30 cellular contexts compared by ENCODE assay signal in the genomic region with DNA sequence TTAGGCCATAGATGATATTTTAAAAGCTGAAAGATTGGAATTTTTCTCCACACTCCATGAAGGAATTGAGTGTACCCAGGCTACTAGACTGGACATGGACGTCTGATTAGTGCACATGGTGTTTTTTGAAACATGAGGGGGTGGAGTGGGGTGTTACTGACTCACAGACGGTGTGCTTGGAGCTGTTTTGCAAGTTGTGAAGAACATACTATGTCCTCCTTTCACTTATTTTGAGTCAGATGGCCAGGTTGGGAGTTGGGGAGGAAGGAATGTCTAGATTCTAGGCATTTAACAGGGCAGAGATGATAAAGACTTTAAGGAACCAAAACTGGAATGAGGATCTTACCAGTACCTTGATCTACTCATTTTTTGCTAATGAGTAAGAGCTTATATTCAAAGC.
A peak's percentile ranks its signal among the peaks of the same experiment; 100 is the strongest.
DNase-seq lines count a peak whose midpoint lies in the region; ATAC-seq and TF ChIP-seq lines count a peak whose summit lies in the region.
"Had no signal": no experiment of that assay in that cellular context is flagged by ENCODE, and none has a peak within 500 bp of the region (broad histone marks: within the 10 kb centered on the region; RNA-seq: fewer than 3 reads in every experiment).

No MANE protein-coding gene starts in this region.

- H3K27ac Mint-ChIP-seq in type B pancreatic cell: no peak overlapping the region
- H3K27ac Mint-ChIP-seq in naive thymus-derived CD4-positive, alpha-beta T cell: no peak overlapping the region
- H3K27ac Mint-ChIP-seq: activated CD4-positive, alpha-beta T cell treated with anti-CD3 and anti-CD28 coated beads for 36 hours; activated CD8-positive, alpha-beta T cell treated with anti-CD3 and anti-CD28 coated beads for 36 hours; activated T-helper 17 cell treated with anti-CD3 and anti-CD28 coated beads, Interleukin-2, amount 50 U/mL, for 72 hours; CD8-positive, alpha-beta memory T cell; naive B cell; stimulated activated naive B cell treated with anti-CD40 and anti-IgM and Interleukin-4, amounts not matched to agents 10 μg/mL and 1 μg/mL and 100 μg/mL, for 72 hours had no signal

- 60% methylated on average over 2 of the region's 2 CpGs for WGBS in hepatocyte (ENCODE audit: low lambda C conversion rate, missing lambda C conversion rate)
- WGBS in smooth muscle cell (ENCODE audit: low lambda C conversion rate): 5% methylated on average over 2 of the region's 2 CpGs

- no peak overlapping the region for H3K4me3 Mint-ChIP-seq in type B pancreatic cell
- no peak overlapping the region for H3K4me3 Mint-ChIP-seq in naive thymus-derived CD4-positive, alpha-beta T cell
- H3K4me3 Mint-ChIP-seq: activated CD4-positive, alpha-beta T cell treated with anti-CD3 and anti-CD28 coated beads for 36 hours; activated CD8-positive, alpha-beta T cell treated with anti-CD3 and anti-CD28 coated beads for 36 hours; activated T-helper 17 cell treated with anti-CD3 and anti-CD28 coated beads, Interleukin-2, amount 50 U/mL, for 72 hours; CD8-positive, alpha-beta memory T cell; naive B cell; stimulated activated naive B cell treated with anti-CD40 and anti-IgM and Interleukin-4, amounts not matched to agents 10 μg/mL and 1 μg/mL and 100 μg/mL, for 72 hours had no signal

- peaks cover 5% of the 10 kb centered on the region for H3K4me1 Mint-ChIP-seq in type B pancreatic cell (ENCODE audit: unreplicated experiment)
- no peaks in the 10 kb centered on the region for H3K4me1 Mint-ChIP-seq in naive thymus-derived CD4-positive, alpha-beta T cell
- H3K4me1 Mint-ChIP-seq: activated CD4-positive, alpha-beta T cell treated with anti-CD3 and anti-CD28 coated beads for 36 hours; activated T-helper 17 cell treated with anti-CD3 and anti-CD28 coated beads, Interleukin-2, amount 50 U/mL, for 72 hours; CD8-positive, alpha-beta memory T cell; naive B cell; stimulated activated naive B cell treated with anti-CD40 and anti-IgM and Interleukin-4, amounts not matched to agents 10 μg/mL and 1 μg/mL and 100 μg/mL, for 72 hours had no signal

- H3K27ac ChIP-seq in RWPE2 (ENCODE audit: poor library complexity, severe bottlenecking) (no peak overlapping the region), hepatocyte (no peak overlapping the region), smooth muscle cell (ENCODE audit: low read depth) (peak overlapping the region; percentile 68)
- no peak overlapping the region for H3K27ac ChIP-seq in effector memory CD4-positive, alpha-beta T cell (ENCODE audit: insufficient read depth, low read length, poor library complexity, severe bottlenecking)
- H3K27ac ChIP-seq in naive thymus-derived CD4-positive, alpha-beta T cell (ENCODE audit: low read depth, low read length): no peak overlapping the region
- H3K27ac ChIP-seq: heart right ventricle, KMS-11, psoas muscle, SJSA1, VCaP had no signal

- H3K4me1 ChIP-seq in RWPE2 (ENCODE audit: insufficient read depth, poor library complexity, severe bottlenecking) (no peaks in the 10 kb centered on the region), hepatocyte (ENCODE audit: insufficient read depth) (no peaks in the 10 kb centered on the region), smooth muscle cell (ENCODE audit: low read depth) (no peaks in the 10 kb centered on the region)
- no peaks in the 10 kb centered on the region for H3K4me1 ChIP-seq in effector memory CD4-positive, alpha-beta T cell (ENCODE audit: control insufficient read depth, insufficient read depth, low read length, poor library complexity, severe bottlenecking)
- no peaks in the 10 kb centered on the region for H3K4me1 ChIP-seq in naive thymus-derived CD4-positive, alpha-beta T cell (ENCODE audit: control insufficient read depth in 2 of 2, insufficient read depth in 2 of 2, low read length in 2 of 2)
- H3K4me1 ChIP-seq: BE2C, heart right ventricle, psoas muscle, SJSA1 had no signal

- no peak overlapping the region for H2AFZ ChIP-seq in hepatocyte
- no peak overlapping the region for H2AFZ ChIP-seq in smooth muscle cell (ENCODE audit: low read depth)

- H3K9ac ChIP-seq in smooth muscle cell (ENCODE audit: low read depth): no peak overlapping the region
- H3K9ac ChIP-seq: KMS-11 had no signal

- H3K9me3 Mint-ChIP-seq in type B pancreatic cell: peaks cover 8% of the 10 kb centered on the region
- H3K9me3 Mint-ChIP-seq in naive thymus-derived CD4-positive, alpha-beta T cell: peaks cover 0 to 15% (median 0%) of the 10 kb centered on the region in 11 donors
- H3K9me3 Mint-ChIP-seq: activated CD8-positive, alpha-beta T cell treated with anti-CD3 and anti-CD28 coated beads for 36 hours; stimulated activated naive B cell treated with anti-CD40 and anti-IgM and Interleukin-4, amounts not matched to agents 10 μg/mL and 1 μg/mL and 100 μg/mL, for 72 hours had no signal

- no peaks in the 10 kb centered on the region for H4K20me1 ChIP-seq in hepatocyte (ENCODE audit: insufficient read depth, poor library complexity, severe bottlenecking)
- no peaks in the 10 kb centered on the region for H4K20me1 ChIP-seq in smooth muscle cell (ENCODE audit: low read depth)

- no peak overlapping the region for H3K4me3 ChIP-seq in RWPE2 (ENCODE audit: severe bottlenecking)
- no peak overlapping the region for H3K4me3 ChIP-seq in hepatocyte
- no peak overlapping the region for H3K4me3 ChIP-seq in smooth muscle cell
- H3K4me3 ChIP-seq in effector memory CD4-positive, alpha-beta T cell (ENCODE audit: insufficient read depth, low read depth, low read length, poor library complexity, severe bottlenecking): no peak overlapping the region
- no peak overlapping the region for H3K4me3 ChIP-seq in naive thymus-derived CD4-positive, alpha-beta T cell (ENCODE audit: low read length)
- H3K4me3 ChIP-seq: heart right ventricle, psoas muscle, SJSA1 had no signal

- no peaks in the 10 kb centered on the region for H3K9me2 ChIP-seq in hepatocyte (replicated peaks; ENCODE audit: insufficient read depth)

- peak; percentile 49 for DNase-seq in GM03348 (ENCODE audit: low spot score)
- DNase-seq in RWPE2 (ENCODE audit: low spot score): no peak
- DNase-seq in hepatocyte (ENCODE audit: low spot score): peak; percentile 11
- no peak for DNase-seq in smooth muscle cell (lab: John Stamatoyannopoulos, UW; ENCODE audit: unreplicated experiment)
- DNase-seq in type B pancreatic cell (ENCODE audit: extremely low spot score, unreplicated experiment): no peak
- DNase-seq in effector memory CD4-positive, alpha-beta T cell: no peak
- DNase-seq in naive thymus-derived CD4-positive, alpha-beta T cell: no peak
- DNase-seq: activated CD4-positive, alpha-beta T cell treated with anti-CD3 and anti-CD28 coated beads for 36 hours; activated CD8-positive, alpha-beta T cell treated with anti-CD3 and anti-CD28 coated beads for 36 hours; activated naive CD4-positive, alpha-beta T cell treated with anti-CD3 and anti-CD28 coated beads, Interleukin-2, amount 50 U/mL, for 16 hours; amniotic stem cell; BE2C; CD8-positive, alpha-beta memory T cell; effector CD4-positive, alpha-beta T cell; erythroblast; heart right ventricle; kidney glomerular epithelial cell; midbrain; naive B cell; NCI-H1436; NCI-H446; NCI-H774; psoas muscle; stimulated activated naive B cell treated with anti-CD40 and anti-IgM and Interleukin-4, amounts not matched to agents 10 μg/mL and 1 μg/mL and 100 μg/mL, for 72 hours; substantia nigra; T1000 had no signal

- ATAC-seq in RWPE2 (ENCODE audit: low read depth): peak; percentile 58
- no peak for ATAC-seq in naive thymus-derived CD4-positive, alpha-beta T cell
- ATAC-seq: activated CD4-positive, alpha-beta T cell treated with anti-CD3 and anti-CD28 coated beads for 36 hours; activated CD8-positive, alpha-beta T cell treated with anti-CD3 and anti-CD28 coated beads for 36 hours; activated T-helper 17 cell treated with anti-CD3 and anti-CD28 coated beads, Interleukin-2, amount 50 U/mL, for 72 hours; heart right ventricle; psoas muscle had no signal

- H3K4me2 ChIP-seq in hepatocyte (no peak overlapping the region), smooth muscle cell (peak overlapping the region; percentile 14)
- H3K4me2 ChIP-seq: KMS-11 had no signal

- peaks cover 5% of the 10 kb centered on the region for H3K27me3 Mint-ChIP-seq in type B pancreatic cell
- peaks cover 0 to 8% (median 0%) of the 10 kb centered on the region in 5 donors for H3K27me3 Mint-ChIP-seq in naive thymus-derived CD4-positive, alpha-beta T cell
- H3K27me3 Mint-ChIP-seq: activated CD8-positive, alpha-beta T cell treated with anti-CD3 and anti-CD28 coated beads for 36 hours; activated T-helper 17 cell treated with anti-CD3 and anti-CD28 coated beads, Interleukin-2, amount 50 U/mL, for 72 hours; CD8-positive, alpha-beta memory T cell; naive B cell had no signal

- CTCF ChIA-PET in naive thymus-derived CD4-positive, alpha-beta T cell (lab: Charles Lee): no interaction called here

- H3K9me3 ChIP-seq in RWPE2 (ENCODE audit: severe bottlenecking): no peaks in the 10 kb centered on the region
- no peaks in the 10 kb centered on the region for H3K9me3 ChIP-seq in hepatocyte (ENCODE audit: low read depth)
- H3K9me3 ChIP-seq in smooth muscle cell (replicated peaks; ENCODE audit: low read depth): no peaks in the 10 kb centered on the region
- H3K9me3 ChIP-seq in effector memory CD4-positive, alpha-beta T cell (ENCODE audit: control insufficient read depth, low read length): no peaks in the 10 kb centered on the region
- H3K9me3 ChIP-seq in naive thymus-derived CD4-positive, alpha-beta T cell (ENCODE audit: control insufficient read depth in 2 of 3, low read length in 3 of 3): no peaks in the 10 kb centered on the region
- H3K9me3 ChIP-seq: BE2C, heart right ventricle, psoas muscle, SJSA1 had no signal

- no peaks in the 10 kb centered on the region for H3K36me3 ChIP-seq in RWPE2 (ENCODE audit: low read depth)
- H3K36me3 ChIP-seq in hepatocyte (replicated peaks; ENCODE audit: insufficient read depth, low read depth): no peaks in the 10 kb centered on the region
- H3K36me3 ChIP-seq in smooth muscle cell (ENCODE audit: low read depth): no peaks in the 10 kb centered on the region
- H3K36me3 ChIP-seq in effector memory CD4-positive, alpha-beta T cell (ENCODE audit: control insufficient read depth, insufficient read depth, low read length): no peaks in the 10 kb centered on the region
- no peaks in the 10 kb centered on the region for H3K36me3 ChIP-seq in naive thymus-derived CD4-positive, alpha-beta T cell (ENCODE audit: control insufficient read depth in 2 of 3, insufficient read depth in 3 of 3, low read length in 3 of 3)
- H3K36me3 ChIP-seq: BE2C, heart right ventricle, SJSA1 had no signal

- POLR2A ChIA-PET in naive thymus-derived CD4-positive, alpha-beta T cell (lab: Charles Lee): no interaction called here

- H3K27me3 ChIP-seq in RWPE2 (ENCODE audit: insufficient read depth, poor library complexity, severe bottlenecking) (no peaks in the 10 kb centered on the region), hepatocyte (no peaks in the 10 kb centered on the region), smooth muscle cell (ENCODE audit: low read depth) (no peaks in the 10 kb centered on the region)
- H3K27me3 ChIP-seq in effector memory CD4-positive, alpha-beta T cell (replicated peaks; ENCODE audit: control insufficient read depth, insufficient read depth, low read length, poor library complexity, severe bottlenecking): no peaks in the 10 kb centered on the region
- H3K27me3 ChIP-seq in naive thymus-derived CD4-positive, alpha-beta T cell (ENCODE audit: control insufficient read depth in 2 of 2, insufficient read depth in 2 of 2, low read length in 2 of 2): no peaks in the 10 kb centered on the region
- H3K27me3 ChIP-seq: BE2C, SJSA1 had no signal

- no peaks in the 10 kb centered on the region for H3F3A ChIP-seq in smooth muscle cell (ENCODE audit: low read depth)

- intact Hi-C loops in naive thymus-derived CD4-positive, alpha-beta T cell (cut with micrococcal nuclease): no loop called here

- H3K36me3 Mint-ChIP-seq in type B pancreatic cell: peaks cover 45% of the 10 kb centered on the region
- H3K36me3 Mint-ChIP-seq in naive thymus-derived CD4-positive, alpha-beta T cell: peaks cover 0 to 3% (median 0%) of the 10 kb centered on the region in 5 donors
- H3K36me3 Mint-ChIP-seq: CD8-positive, alpha-beta memory T cell; naive B cell; stimulated activated naive B cell treated with anti-CD40 and anti-IgM and Interleukin-4, amounts not matched to agents 10 μg/mL and 1 μg/mL and 100 μg/mL, for 72 hours had no signal

- H3K79me2 ChIP-seq in hepatocyte: no peaks in the 10 kb centered on the region
- no peaks in the 10 kb centered on the region for H3K79me2 ChIP-seq in smooth muscle cell (ENCODE audit: low read depth)

- TF ChIP-seq CTCF in RWPE2 (IDR thresholded peaks at IDR 0.05; ENCODE audit: poor library complexity, severe bottlenecking) (no peak), hepatocyte (IDR thresholded peaks at IDR 0.05; ENCODE audit: poor library complexity) (no peak), smooth muscle cell (IDR thresholded peaks at IDR 0.05; ENCODE audit: borderline replicate concordance, insufficient read depth, poor library complexity, severe bottlenecking) (no peak), type B pancreatic cell (conservative IDR thresholded peaks at IDR 0.05) (no peak)

Comparison
In these comparisons a context has a peak if more than half of its experiments do, and no peak if none do; other contexts are left out.
1. DNase-seq: peak in GM03348 (single experiment) and hepatocyte (single experiment); none in RWPE2 (single experiment), smooth muscle cell (single experiment), type B pancreatic cell (single experiment), effector memory CD4-positive, alpha-beta T cell (0 of 3) and naive thymus-derived CD4-positive, alpha-beta T cell (0 of 9).